ENCODE assay signal across 28 cellular contexts in the genomic region with DNA sequence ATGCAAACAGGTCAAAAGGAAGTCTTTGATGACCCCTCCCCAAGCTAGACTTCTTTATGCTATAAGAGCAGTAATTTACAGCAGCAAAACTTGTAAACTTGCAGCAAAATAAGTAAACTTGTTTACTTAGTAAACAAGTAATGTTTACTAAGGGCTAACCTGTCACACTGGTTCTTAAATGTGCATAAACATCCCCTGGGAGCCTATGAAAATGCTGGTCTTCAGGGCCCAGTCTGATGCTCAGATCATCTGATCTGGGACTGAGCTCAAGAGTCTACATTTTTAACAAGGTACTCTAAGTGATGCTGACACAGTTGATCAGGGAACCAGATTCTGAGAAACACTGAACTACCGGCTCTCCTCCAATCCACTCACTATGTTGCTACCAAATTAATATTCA.
"Had no signal": no experiment of that assay in that cellular context is flagged by ENCODE, and none has a peak within 500 bp of the region (broad histone marks: within the 10 kb centered on the region; RNA-seq: fewer than 3 reads in every experiment).

No MANE protein-coding gene starts in this region.

- H3K4me1 ChIP-seq: prostate gland, suprapubic skin, tibial nerve, uterus had no signal

- ATAC-seq: natural killer cell treated with Interleukin-12 subunit alpha and Interleukin-12 subunit beta and Interleukin-15 and Interleukin-18, amount 100 ng/mL, for 72 hours; right cardiac atrium; sciatic nerve had no signal

- H3K27ac ChIP-seq: left lung, lower lobe of right lung, ovary, prostate gland, skin epidermis, suprapubic skin, tibial nerve, uterus had no signal

- H3K27me3 ChIP-seq: ovary, suprapubic skin, tibial nerve, uterus had no signal

- DNase-seq: hypothalamus; immature natural killer cell; kidney; left colon; left lung; lower lobe of right lung; mammary epithelial cell; mesendoderm; naive B cell; ovary; posterior cingulate gyrus; retina; right cardiac atrium; stimulated activated CD4-positive, alpha-beta T cell treated with anti-CD3 and anti-CD28 coated beads, Interleukin-12 subunit alpha, Interleukin-12 subunit beta, amount 100 ng/mL, for 4 hours; stimulated activated CD4-positive, alpha-beta T cell treated with anti-CD3 and anti-CD28 coated beads, Interleukin-15, amount 100 ng/mL, for 24 hours; stimulated activated CD4-positive, alpha-beta T cell treated with anti-CD3 and anti-CD28 coated beads, Interleukin-2, amount 100 ng/mL, for 24 hours; stimulated activated CD4-positive, alpha-beta T cell treated with anti-CD3 and anti-CD28 coated beads, Interleukin-4, amount 100 ng/mL, for 1 hour; stimulated activated naive B cell treated with anti-CD40 and anti-IgM and Interleukin-4, amounts not matched to agents 10 μg/mL and 1 μg/mL and 100 μg/mL, for 72 hours; uterus had no signal

- H3K9me3 ChIP-seq: left lung, lower lobe of right lung, ovary, prostate gland, suprapubic skin, tibial nerve, uterus had no signal

- H3K36me3 Mint-ChIP-seq: mesothelial cell of epicardium; natural killer cell treated with Interleukin-12 subunit alpha and Interleukin-12 subunit beta and Interleukin-15 and Interleukin-18, amount 100 ng/mL, for 72 hours; type B pancreatic cell had no signal

- H3K27ac Mint-ChIP-seq: immature natural killer cell; mesothelial cell of epicardium; natural killer cell treated with Interleukin-12 subunit alpha and Interleukin-12 subunit beta and Interleukin-15 and Interleukin-18, amount 100 ng/mL, for 72 hours; stimulated activated naive B cell treated with anti-CD40 and anti-IgM and Interleukin-4, amounts not matched to agents 10 μg/mL and 1 μg/mL and 100 μg/mL, for 72 hours; stimulated activated naive CD8-positive, alpha-beta T cell treated with anti-CD3 and anti-CD28 coated beads, Interleukin-15, Interleukin-2, amounts not matched to agents 100 ng/mL and 50 ng/mL, for 24 hours; type B pancreatic cell had no signal

- H3K36me3 ChIP-seq: left lung, lower lobe of right lung, ovary, prostate gland, suprapubic skin, tibial nerve, uterus had no signal

- H3K4me3 Mint-ChIP-seq: immature natural killer cell; mesothelial cell of epicardium; naive B cell; natural killer cell treated with Interleukin-12 subunit alpha and Interleukin-12 subunit beta and Interleukin-15 and Interleukin-18, amount 100 ng/mL, for 72 hours; stimulated activated naive B cell treated with anti-CD40 and anti-IgM and Interleukin-4, amounts not matched to agents 10 μg/mL and 1 μg/mL and 100 μg/mL, for 72 hours; stimulated activated naive CD8-positive, alpha-beta T cell treated with anti-CD3 and anti-CD28 coated beads, Interleukin-15, Interleukin-2, amounts not matched to agents 100 ng/mL and 50 ng/mL, for 24 hours; type B pancreatic cell had no signal

- H3K9me3 Mint-ChIP-seq: immature natural killer cell; mesothelial cell of epicardium; naive B cell; natural killer cell treated with Interleukin-12 subunit alpha and Interleukin-12 subunit beta and Interleukin-15 and Interleukin-18, amount 100 ng/mL, for 72 hours; stimulated activated naive B cell treated with anti-CD40 and anti-IgM and Interleukin-4, amounts not matched to agents 10 μg/mL and 1 μg/mL and 100 μg/mL, for 72 hours; stimulated activated naive CD8-positive, alpha-beta T cell treated with anti-CD3 and anti-CD28 coated beads, Interleukin-15, Interleukin-2, amounts not matched to agents 100 ng/mL and 50 ng/mL, for 24 hours; type B pancreatic cell had no signal

- H3K4me3 ChIP-seq: left lung, lower lobe of right lung, ovary, prostate gland, skin epidermis, suprapubic skin, tibial nerve, uterus had no signal
